Comparison of ENCODE assay signal across 14 cellular contexts in the genomic region with DNA sequence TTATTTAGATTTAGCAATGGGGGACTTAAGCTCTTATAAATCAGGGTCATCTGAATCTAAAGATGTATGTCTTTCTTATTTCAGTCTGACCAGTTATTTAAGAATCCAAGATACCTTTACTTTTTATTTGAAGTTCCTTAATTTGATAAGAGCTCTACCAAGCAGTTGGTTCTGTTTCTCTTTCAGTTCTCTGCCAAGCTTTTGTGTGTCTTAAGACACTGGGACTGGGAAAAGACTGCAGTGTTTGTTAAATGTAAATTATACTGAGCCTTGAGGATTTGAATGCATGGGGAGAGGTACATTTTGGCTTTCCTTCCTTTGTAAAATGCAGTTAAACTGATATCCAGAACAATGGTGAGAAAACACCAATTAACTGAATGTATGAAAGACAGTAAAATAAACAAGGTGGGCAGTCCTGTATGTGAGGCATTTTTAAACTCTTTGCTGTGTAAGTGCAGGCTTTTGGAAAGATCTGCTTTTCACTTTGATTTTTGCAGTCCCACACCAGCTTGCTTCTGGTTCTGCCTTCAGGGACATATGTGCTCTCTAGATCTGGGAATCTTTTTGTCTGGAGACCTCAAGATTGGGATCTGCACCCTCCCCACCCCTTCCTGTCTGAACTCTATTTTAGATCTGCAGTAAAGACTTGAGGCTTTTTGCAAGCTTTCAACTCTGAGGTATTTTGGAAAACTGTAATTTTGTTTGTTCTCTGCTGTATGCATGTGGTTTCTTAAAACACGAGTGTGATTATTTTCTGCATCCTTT.
DNase-seq lines count a peak whose midpoint lies in the region; ATAC-seq, FAIRE-seq and TF ChIP-seq lines count a peak whose summit lies in the region.
"Had no signal": no experiment of that assay in that cellular context is flagged by ENCODE, and none has a peak within 500 bp of the region (broad histone marks: within the 10 kb centered on the region; RNA-seq: fewer than 3 reads in every experiment).

No MANE protein-coding gene starts in this region.

- H3K79me2 ChIP-seq in Loucy (ENCODE audit: insufficient read depth, low read length): peaks cover 77% of the 10 kb centered on the region
- H3K79me2 ChIP-seq in endothelial cell of umbilical vein (ENCODE audit: control insufficient read depth, insufficient read depth, low read length): peaks cover 5% of the 10 kb centered on the region
- peaks cover 19% of the 10 kb centered on the region for H3K79me2 ChIP-seq in trophoblast cell (ENCODE audit: control insufficient read depth, insufficient read depth, low read length, poor library complexity)

- no peak for TF ChIP-seq POLR2A in endothelial cell of umbilical vein (IDR thresholded peaks at IDR 0.05; ENCODE audit: low read depth, low read length)

- H2AK5ac ChIP-seq in trophoblast cell (ENCODE audit: low read length): no peak overlapping the region

- no peak overlapping the region for H3K23ac ChIP-seq in trophoblast cell (ENCODE audit: low read length)

- no peaks in the 10 kb centered on the region for H3K27me3 Mint-ChIP-seq in activated CD4-positive, alpha-beta memory T cell treated with anti-CD3 and anti-CD28 coated beads, Interleukin-2, amount 10 ng/mL, durations not matched to agents 7 days and 5 days
- no peaks in the 10 kb centered on the region for H3K27me3 Mint-ChIP-seq in activated CD4-positive, alpha-beta memory T cell treated with anti-CD3 and anti-CD28 coated beads for 36 hours

- no peak overlapping the region for H2BK12ac ChIP-seq in trophoblast cell (ENCODE audit: low read length)

- H3F3A ChIP-seq in Loucy (ENCODE audit: low read depth): no peaks in the 10 kb centered on the region

- no peaks in the 10 kb centered on the region for H3K9me3 Mint-ChIP-seq in activated CD4-positive, alpha-beta memory T cell treated with anti-CD3 and anti-CD28 coated beads, Interleukin-2, amount 10 ng/mL, durations not matched to agents 7 days and 5 days
- no peaks in the 10 kb centered on the region for H3K9me3 Mint-ChIP-seq in activated CD4-positive, alpha-beta memory T cell treated with anti-CD3 and anti-CD28 coated beads for 36 hours
- H3K9me3 Mint-ChIP-seq: activated T-helper 2 cell treated with anti-CD3 and anti-CD28 coated beads, Interferon-gamma antibody, Interleukin-2, Interleukin-4, amounts not matched to agents 10 μg/mL and 5 μg/mL and 100 μg/mL, durations not matched to agents 14 hours and 24 hours and 36 hours had no signal

- no peak overlapping the region for H4K91ac ChIP-seq in trophoblast cell (ENCODE audit: low read depth, low read length)

- no peak for DNase-seq in activated CD4-positive, alpha-beta memory T cell treated with anti-CD3 and anti-CD28 coated beads, Interleukin-2, amount 10 ng/mL, durations not matched to agents 7 days and 5 days
- no peak for DNase-seq in activated CD4-positive, alpha-beta memory T cell treated with anti-CD3 and anti-CD28 coated beads for 36 hours
- DNase-seq in endothelial cell of umbilical vein (ENCODE audit: low read depth, low spot score) (peak; percentile 34), trophoblast cell (no peak), omental fat pad (ENCODE audit: low spot score) (no peak), NCI-H510A treated with DMSO at 0.1 percent for 48 hours (lab: John Stamatoyannopoulos, UW) (no peak)
- DNase-seq: activated CD4-positive, alpha-beta T cell treated with anti-CD3 and anti-CD28 coated beads for 1 hour; EL; KG1; NCI-H2107 had no signal

- no peak overlapping the region for H3K4ac ChIP-seq in trophoblast cell (ENCODE audit: low read depth, low read length)

- dilution Hi-C loops in endothelial cell of umbilical vein (cut with MboI; ENCODE audit: extremely low pct_ligation_motif_present, low sequenced_read_pairs): no loop called here

- peaks cover 35% of the 10 kb centered on the region for H3K4me1 ChIP-seq in Loucy (ENCODE audit: insufficient read depth, low read length, poor library complexity, severe bottlenecking)
- H3K4me1 ChIP-seq in endothelial cell of umbilical vein (ENCODE audit: control insufficient read depth, extremely low read depth, insufficient read depth, low read length): no peaks in the 10 kb centered on the region
- H3K4me1 ChIP-seq in trophoblast cell (ENCODE audit: control insufficient read depth in 1 of 2, insufficient read depth in 2 of 2, low read length in 2 of 2): peaks cover 18 to 26% of the 10 kb centered on the region in 2 experiments

- WGBS in trophoblast cell (ENCODE audit: extremely low coverage, insufficient coverage, insufficient read length): no CpG with 5 or more reads among the region's 1 CpG

- H4K8ac ChIP-seq in trophoblast cell (ENCODE audit: low read depth, low read length): no peak overlapping the region

- peaks cover 17% of the 10 kb centered on the region for H3K4me1 Mint-ChIP-seq in activated CD4-positive, alpha-beta memory T cell treated with anti-CD3 and anti-CD28 coated beads, Interleukin-2, amount 10 ng/mL, durations not matched to agents 7 days and 5 days
- H3K4me1 Mint-ChIP-seq in activated CD4-positive, alpha-beta memory T cell treated with anti-CD3 and anti-CD28 coated beads for 36 hours (ENCODE audit: low read depth): peaks cover 50% of the 10 kb centered on the region

- POLR2A ChIA-PET in activated CD4-positive, alpha-beta memory T cell treated with anti-CD3 and anti-CD28 coated beads, Interleukin-2, amount 10 ng/mL, durations not matched to agents 7 days and 5 days (lab: Charles Lee): no interaction called here
- POLR2A ChIA-PET in activated CD4-positive, alpha-beta memory T cell treated with anti-CD3 and anti-CD28 coated beads for 36 hours (lab: Charles Lee): no interaction called here
- POLR2A ChIA-PET in endothelial cell of umbilical vein (lab: Charles Lee): no interaction called here

- no peaks in the 10 kb centered on the region for H3K36me3 Mint-ChIP-seq in activated CD4-positive, alpha-beta memory T cell treated with anti-CD3 and anti-CD28 coated beads, Interleukin-2, amount 10 ng/mL, durations not matched to agents 7 days and 5 days (ENCODE audit: low read depth)
- H3K36me3 Mint-ChIP-seq in activated CD4-positive, alpha-beta memory T cell treated with anti-CD3 and anti-CD28 coated beads for 36 hours: peaks cover 2% of the 10 kb centered on the region

- no peaks in the 10 kb centered on the region for H3K9me3 ChIP-seq in Loucy (ENCODE audit: insufficient read depth, low read depth, low read length)
- no peaks in the 10 kb centered on the region for H3K9me3 ChIP-seq in endothelial cell of umbilical vein (replicated peaks; ENCODE audit: control insufficient read depth, insufficient read depth, low read length)
- no peaks in the 10 kb centered on the region for H3K9me3 ChIP-seq in trophoblast cell (ENCODE audit: insufficient read depth, low read depth, low read length)

- no peak overlapping the region for H3K9ac ChIP-seq in Loucy (ENCODE audit: low read depth, low read length, poor library complexity, severe bottlenecking)
- H3K9ac ChIP-seq in endothelial cell of umbilical vein (replicated peaks; ENCODE audit: extremely low read depth, insufficient read depth, low read length): no peak overlapping the region
- H3K9ac ChIP-seq in trophoblast cell (ENCODE audit: low read length): no peak overlapping the region

- peak overlapping the region; percentile 38 for H2BK120ac ChIP-seq in trophoblast cell (ENCODE audit: insufficient read depth, low read length, poor library complexity)

- H3K79me1 ChIP-seq in trophoblast cell (ENCODE audit: low read length): peaks cover 15% of the 10 kb centered on the region

- H3K9me1 ChIP-seq in endothelial cell of umbilical vein (replicated peaks; ENCODE audit: control insufficient read depth, extremely low read depth, insufficient read depth, low read length): no peaks in the 10 kb centered on the region

- H2BK5ac ChIP-seq in trophoblast cell (ENCODE audit: low read depth, low read length, poor library complexity): peak overlapping the region; percentile 4

- no TSS peak for BruUV-seq in endothelial cell of umbilical vein (replicated peaks; lab: Mats Ljungman, UMichigan)

- ATAC-seq in omental fat pad (ENCODE audit: low FRiP score) (no peak), GM21529 (IDR thresholded peaks at IDR 0.05; ENCODE audit: unreplicated experiment) (no peak)

- H3K4me2 ChIP-seq in Loucy (ENCODE audit: low read depth, low read length, poor library complexity, severe bottlenecking) (peak overlapping the region; percentile 14), endothelial cell of umbilical vein (ENCODE audit: insufficient read depth, low read length) (no peak overlapping the region), trophoblast cell (ENCODE audit: low read length) (peak overlapping the region; percentile 27)

- no peak overlapping the region for H4K12ac ChIP-seq in trophoblast cell (ENCODE audit: low read depth, low read length)

- H3K36me3 ChIP-seq in Loucy (ENCODE audit: insufficient read depth, low read length): no peaks in the 10 kb centered on the region
- H3K36me3 ChIP-seq in endothelial cell of umbilical vein (ENCODE audit: control insufficient read depth in 2 of 2, extremely low read depth in 1 of 2, insufficient read depth in 2 of 2, low read length in 2 of 2): no peaks in the 10 kb centered on the region
- no peaks in the 10 kb centered on the region for H3K36me3 ChIP-seq in trophoblast cell (ENCODE audit: control insufficient read depth in 1 of 2, insufficient read depth in 2 of 2, low read length in 2 of 2)

- no peak overlapping the region for H2AFZ ChIP-seq in Loucy (ENCODE audit: low read length)
- H2AFZ ChIP-seq in endothelial cell of umbilical vein (ENCODE audit: low read depth, low read length): no peak overlapping the region
- H2AFZ ChIP-seq in trophoblast cell (ENCODE audit: insufficient read depth, low read length, poor library complexity): no peak overlapping the region

- H3K27ac Mint-ChIP-seq in activated CD4-positive, alpha-beta memory T cell treated with anti-CD3 and anti-CD28 coated beads, Interleukin-2, amount 10 ng/mL, durations not matched to agents 7 days and 5 days: peak overlapping the region; percentile 15
- no peak overlapping the region for H3K27ac Mint-ChIP-seq in activated CD4-positive, alpha-beta memory T cell treated with anti-CD3 and anti-CD28 coated beads for 36 hours
- H3K27ac Mint-ChIP-seq: activated T-helper 2 cell treated with anti-CD3 and anti-CD28 coated beads, Interferon-gamma antibody, Interleukin-2, Interleukin-4, amounts not matched to agents 10 μg/mL and 5 μg/mL and 100 μg/mL, durations not matched to agents 14 hours and 24 hours and 36 hours had no signal

- intact Hi-C loops in activated CD4-positive, alpha-beta memory T cell treated with anti-CD3 and anti-CD28 coated beads for 36 hours (cut with micrococcal nuclease): no loop called here
- intact Hi-C loops in endothelial cell of umbilical vein (cut with micrococcal nuclease): loop anchor here (1.0 kb wide), 1 partner anchor 13 kb away; no protein-coding TSS in a partner anchor

- no peaks in the 10 kb centered on the region for H3K9me2 ChIP-seq in Loucy (replicated peaks; ENCODE audit: low read depth, low read length)

- FAIRE-seq in endothelial cell of umbilical vein (lab: Jason Lieb, UNC): no peak
- FAIRE-seq: RCC 7860 had no signal

- no peak overlapping the region for H3K14ac ChIP-seq in trophoblast cell (ENCODE audit: low read length)

- H3K18ac ChIP-seq in trophoblast cell (ENCODE audit: low read length): no peak overlapping the region

- TF ChIP-seq CTCF in Loucy (conservative IDR thresholded peaks at IDR 0.05; ENCODE audit: low read length): no peak
- TF ChIP-seq CTCF in endothelial cell of umbilical vein (IDR thresholded peaks at IDR 0.05; ENCODE audit: extremely low read depth in 1 of 2, insufficient read depth in 1 of 2, low read depth in 1 of 2, low read length in 2 of 2): no peak
- no peak for TF ChIP-seq CTCF in omental fat pad (IDR thresholded peaks at IDR 0.05)

- H3K27me3 ChIP-seq in Loucy (ENCODE audit: insufficient read depth, low read length, poor library complexity, severe bottlenecking): no peaks in the 10 kb centered on the region
- no peaks in the 10 kb centered on the region for H3K27me3 ChIP-seq in endothelial cell of umbilical vein (ENCODE audit: control insufficient read depth in 2 of 2, insufficient read depth in 2 of 2, low read length in 2 of 2)
- no peaks in the 10 kb centered on the region for H3K27me3 ChIP-seq in trophoblast cell (ENCODE audit: insufficient read depth, low read length)

- H3K4me3 ChIP-seq in Loucy (ENCODE audit: low read length, poor library complexity, severe bottlenecking) (no peak overlapping the region), endothelial cell of umbilical vein (replicated peaks in 1 of 3; ENCODE audit: insufficient read depth in 1 of 3, low read depth in 1 of 3, low read length in 3 of 3) (no peak overlapping the region), trophoblast cell (ENCODE audit: low read depth, low read length) (no peak overlapping the region)

- no peak overlapping the region for H3K4me3 Mint-ChIP-seq in activated CD4-positive, alpha-beta memory T cell treated with anti-CD3 and anti-CD28 coated beads, Interleukin-2, amount 10 ng/mL, durations not matched to agents 7 days and 5 days
- no peak overlapping the region for H3K4me3 Mint-ChIP-seq in activated CD4-positive, alpha-beta memory T cell treated with anti-CD3 and anti-CD28 coated beads for 36 hours

- H3K27ac ChIP-seq in endothelial cell of umbilical vein (ENCODE audit: insufficient read depth, low read depth, low read length): no peak overlapping the region
- H3K27ac ChIP-seq in trophoblast cell (ENCODE audit: low read depth, low read length): peak overlapping the region; percentile 88

- CTCF ChIA-PET in activated CD4-positive, alpha-beta memory T cell treated with anti-CD3 and anti-CD28 coated beads, Interleukin-2, amount 10 ng/mL, durations not matched to agents 7 days and 5 days (lab: Charles Lee): interaction anchor here (0.8 kb wide), 1 partner anchor 79 kb away, joined by 3 read pairs; no protein-coding TSS in a partner anchor
- CTCF ChIA-PET in activated CD4-positive, alpha-beta memory T cell treated with anti-CD3 and anti-CD28 coated beads for 36 hours (lab: Charles Lee): interaction anchor here (1.4 kb wide), 1 partner anchor 14 kb away, joined by 6 read pairs; no protein-coding TSS in a partner anchor
- CTCF ChIA-PET in endothelial cell of umbilical vein (lab: Charles Lee): interaction anchor here (0.9 to 2.2 kb wide), 5 partner anchors 9 to 53 kb away, joined by 3 to 6 read pairs (median 3); no protein-coding TSS in a partner anchor

- H4K20me1 ChIP-seq in Loucy (ENCODE audit: insufficient read depth, low read length, poor library complexity, severe bottlenecking) (peaks cover 12% of the 10 kb centered on the region), endothelial cell of umbilical vein (replicated peaks; ENCODE audit: control insufficient read depth, extremely low read depth, insufficient read depth, low read length) (no peaks in the 10 kb centered on the region)
